In the genomic region with DNA sequence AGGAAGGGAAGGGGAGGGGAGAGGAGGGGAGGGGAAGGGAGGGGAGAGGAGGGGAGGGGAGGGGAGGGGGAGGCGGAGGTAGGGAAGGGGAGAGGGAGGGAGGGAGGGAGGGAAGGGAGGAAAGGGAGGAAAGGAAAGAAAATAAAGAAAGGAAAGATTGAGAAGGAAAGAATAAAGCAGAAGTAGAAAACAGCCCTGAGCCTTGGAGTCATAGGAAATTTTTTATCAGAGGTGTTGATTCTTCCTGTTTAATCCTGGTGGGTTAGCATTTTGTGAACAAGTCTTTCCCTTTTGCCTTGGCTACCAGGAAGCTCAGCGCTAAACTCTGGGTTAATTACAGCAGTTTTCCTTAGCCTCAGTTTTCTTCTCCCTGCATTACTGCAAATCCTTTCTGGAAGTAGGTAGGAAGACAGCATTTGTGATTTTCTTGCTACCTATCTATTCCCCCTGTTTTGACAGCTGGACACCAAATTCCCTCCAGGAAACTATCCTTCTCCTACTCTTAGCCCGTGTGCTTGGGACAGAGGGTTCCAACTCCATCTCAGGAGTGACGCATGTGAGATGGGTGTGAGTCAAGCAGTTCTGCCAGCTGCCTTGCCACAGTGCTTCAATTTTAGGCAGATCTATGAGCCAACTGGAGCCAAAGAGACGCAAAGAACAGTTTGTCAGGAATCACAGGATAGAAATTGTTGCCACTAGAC, we compare ENCODE assay signal across 2 cellular contexts.
TF ChIP-seq lines count a peak whose summit lies in the region.

No MANE protein-coding gene starts in this region.

TF ChIP-seq in HepG2, 621 proteins besides CTCF, POLR2A, EP300 and RAD21:
- 0 out of 2 replicates have a peak, but pooled peaks have one; percentile 33 for TF ChIP-seq PCBP1 (IDR thresholded peaks at IDR 0.05; ENCODE audit: borderline replicate concordance, low read depth, low read length)
- TF ChIP-seq FOXM1 (CRISPR knock-in tag; IDR thresholded peaks at IDR 0.05), result no peak
- TF ChIP-seq HNRNPK (IDR thresholded peaks at IDR 0.05; ENCODE audit: low read depth, low read length, poor library complexity, severe bottlenecking), result peak; percentile 93
- TF ChIP-seq ZNF782 (CRISPR knock-in tag; IDR thresholded peaks at IDR 0.05; ENCODE audit: borderline replicate concordance), result no peak
- TF ChIP-seq ZNF317 (CRISPR knock-in tag; IDR thresholded peaks at IDR 0.05), result no peak
TF ChIP-seq in HepG2: peak in this region for 2.

TF ChIP-seq in K562, 482 proteins besides CTCF, POLR2A, EP300 and RAD21:
- no peak for TF ChIP-seq ZNF324 (CRISPR knock-in tag; IDR thresholded peaks at IDR 0.05)
- peak; percentile 86 for TF ChIP-seq PCBP2 (IDR thresholded peaks at IDR 0.05; ENCODE audit: low read depth, low read length, poor library complexity, severe bottlenecking)
- peak; percentile 83 for TF ChIP-seq HNRNPK (IDR thresholded peaks at IDR 0.05; ENCODE audit: low read depth, low read length, poor library complexity, severe bottlenecking)
- TF ChIP-seq, protein P1, sequence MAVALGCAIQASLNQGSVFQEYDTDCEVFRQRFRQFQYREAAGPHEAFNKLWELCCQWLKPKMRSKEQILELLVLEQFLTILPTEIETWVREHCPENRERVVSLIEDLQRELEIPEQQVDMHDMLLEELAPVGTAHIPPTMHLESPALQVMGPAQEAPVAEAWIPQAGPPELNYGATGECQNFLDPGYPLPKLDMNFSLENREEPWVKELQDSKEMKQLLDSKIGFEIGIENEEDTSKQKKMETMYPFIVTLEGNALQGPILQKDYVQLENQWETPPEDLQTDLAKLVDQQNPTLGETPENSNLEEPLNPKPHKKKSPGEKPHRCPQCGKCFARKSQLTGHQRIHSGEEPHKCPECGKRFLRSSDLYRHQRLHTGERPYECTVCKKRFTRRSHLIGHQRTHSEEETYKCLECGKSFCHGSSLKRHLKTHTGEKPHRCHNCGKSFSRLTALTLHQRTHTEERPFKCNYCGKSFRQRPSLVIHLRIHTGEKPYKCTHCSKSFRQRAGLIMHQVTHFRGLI (CRISPR knock-in tag; IDR thresholded peaks at IDR 0.05), result no peak
- TF ChIP-seq ZNF263 (CRISPR knock-in tag; IDR thresholded peaks at IDR 0.05; ENCODE audit: borderline replicate concordance), result no peak
- TF ChIP-seq, protein P2, sequence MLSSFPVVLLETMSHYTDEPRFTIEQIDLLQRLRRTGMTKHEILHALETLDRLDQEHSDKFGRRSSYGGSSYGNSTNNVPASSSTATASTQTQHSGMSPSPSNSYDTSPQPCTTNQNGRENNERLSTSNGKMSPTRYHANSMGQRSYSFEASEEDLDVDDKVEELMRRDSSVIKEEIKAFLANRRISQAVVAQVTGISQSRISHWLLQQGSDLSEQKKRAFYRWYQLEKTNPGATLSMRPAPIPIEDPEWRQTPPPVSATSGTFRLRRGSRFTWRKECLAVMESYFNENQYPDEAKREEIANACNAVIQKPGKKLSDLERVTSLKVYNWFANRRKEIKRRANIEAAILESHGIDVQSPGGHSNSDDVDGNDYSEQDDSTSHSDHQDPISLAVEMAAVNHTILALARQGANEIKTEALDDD (IDR thresholded peaks at IDR 0.05), result no peak
- TF ChIP-seq TOE1 (IDR thresholded peaks at IDR 0.05; ENCODE audit: borderline replicate concordance), result no peak
- TF ChIP-seq TOE1 (CRISPR knock-in tag; IDR thresholded peaks at IDR 0.05; ENCODE audit: borderline replicate concordance, low read depth), result no peak
- peak; percentile 58 for TF ChIP-seq PCBP1 (IDR thresholded peaks at IDR 0.05; ENCODE audit: low read depth, low read length, poor library complexity, severe bottlenecking)
- no peak for TF ChIP-seq BCOR (IDR thresholded peaks at IDR 0.05)
- TF ChIP-seq, protein P3, sequence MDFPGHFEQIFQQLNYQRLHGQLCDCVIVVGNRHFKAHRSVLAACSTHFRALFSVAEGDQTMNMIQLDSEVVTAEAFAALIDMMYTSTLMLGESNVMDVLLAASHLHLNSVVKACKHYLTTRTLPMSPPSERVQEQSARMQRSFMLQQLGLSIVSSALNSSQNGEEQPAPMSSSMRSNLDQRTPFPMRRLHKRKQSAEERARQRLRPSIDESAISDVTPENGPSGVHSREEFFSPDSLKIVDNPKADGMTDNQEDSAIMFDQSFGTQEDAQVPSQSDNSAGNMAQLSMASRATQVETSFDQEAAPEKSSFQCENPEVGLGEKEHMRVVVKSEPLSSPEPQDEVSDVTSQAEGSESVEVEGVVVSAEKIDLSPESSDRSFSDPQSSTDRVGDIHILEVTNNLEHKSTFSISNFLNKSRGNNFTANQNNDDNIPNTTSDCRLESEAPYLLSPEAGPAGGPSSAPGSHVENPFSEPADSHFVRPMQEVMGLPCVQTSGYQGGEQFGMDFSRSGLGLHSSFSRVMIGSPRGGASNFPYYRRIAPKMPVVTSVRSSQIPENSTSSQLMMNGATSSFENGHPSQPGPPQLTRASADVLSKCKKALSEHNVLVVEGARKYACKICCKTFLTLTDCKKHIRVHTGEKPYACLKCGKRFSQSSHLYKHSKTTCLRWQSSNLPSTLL (IDR thresholded peaks at IDR 0.05), result no peak
- TF ChIP-seq JUND (IDR thresholded peaks at IDR 0.05; ENCODE audit: borderline replicate concordance, low read depth, low read length), result no peak
- TF ChIP-seq JUND (tag; IDR thresholded peaks at IDR 0.05; ENCODE audit: borderline replicate concordance, low read depth, low read length), result no peak
- TF ChIP-seq FOXP1 (CRISPR knock-in tag; IDR thresholded peaks at IDR 0.05), result no peak
- TF ChIP-seq, protein P4, sequence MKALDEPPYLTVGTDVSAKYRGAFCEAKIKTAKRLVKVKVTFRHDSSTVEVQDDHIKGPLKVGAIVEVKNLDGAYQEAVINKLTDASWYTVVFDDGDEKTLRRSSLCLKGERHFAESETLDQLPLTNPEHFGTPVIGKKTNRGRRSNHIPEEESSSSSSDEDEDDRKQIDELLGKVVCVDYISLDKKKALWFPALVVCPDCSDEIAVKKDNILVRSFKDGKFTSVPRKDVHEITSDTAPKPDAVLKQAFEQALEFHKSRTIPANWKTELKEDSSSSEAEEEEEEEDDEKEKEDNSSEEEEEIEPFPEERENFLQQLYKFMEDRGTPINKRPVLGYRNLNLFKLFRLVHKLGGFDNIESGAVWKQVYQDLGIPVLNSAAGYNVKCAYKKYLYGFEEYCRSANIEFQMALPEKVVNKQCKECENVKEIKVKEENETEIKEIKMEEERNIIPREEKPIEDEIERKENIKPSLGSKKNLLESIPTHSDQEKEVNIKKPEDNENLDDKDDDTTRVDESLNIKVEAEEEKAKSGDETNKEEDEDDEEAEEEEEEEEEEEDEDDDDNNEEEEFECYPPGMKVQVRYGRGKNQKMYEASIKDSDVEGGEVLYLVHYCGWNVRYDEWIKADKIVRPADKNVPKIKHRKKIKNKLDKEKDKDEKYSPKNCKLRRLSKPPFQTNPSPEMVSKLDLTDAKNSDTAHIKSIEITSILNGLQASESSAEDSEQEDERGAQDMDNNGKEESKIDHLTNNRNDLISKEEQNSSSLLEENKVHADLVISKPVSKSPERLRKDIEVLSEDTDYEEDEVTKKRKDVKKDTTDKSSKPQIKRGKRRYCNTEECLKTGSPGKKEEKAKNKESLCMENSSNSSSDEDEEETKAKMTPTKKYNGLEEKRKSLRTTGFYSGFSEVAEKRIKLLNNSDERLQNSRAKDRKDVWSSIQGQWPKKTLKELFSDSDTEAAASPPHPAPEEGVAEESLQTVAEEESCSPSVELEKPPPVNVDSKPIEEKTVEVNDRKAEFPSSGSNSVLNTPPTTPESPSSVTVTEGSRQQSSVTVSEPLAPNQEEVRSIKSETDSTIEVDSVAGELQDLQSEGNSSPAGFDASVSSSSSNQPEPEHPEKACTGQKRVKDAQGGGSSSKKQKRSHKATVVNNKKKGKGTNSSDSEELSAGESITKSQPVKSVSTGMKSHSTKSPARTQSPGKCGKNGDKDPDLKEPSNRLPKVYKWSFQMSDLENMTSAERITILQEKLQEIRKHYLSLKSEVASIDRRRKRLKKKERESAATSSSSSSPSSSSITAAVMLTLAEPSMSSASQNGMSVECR (CRISPR knock-in tag; IDR thresholded peaks at IDR 0.05), result no peak
